In the genomic region with DNA sequence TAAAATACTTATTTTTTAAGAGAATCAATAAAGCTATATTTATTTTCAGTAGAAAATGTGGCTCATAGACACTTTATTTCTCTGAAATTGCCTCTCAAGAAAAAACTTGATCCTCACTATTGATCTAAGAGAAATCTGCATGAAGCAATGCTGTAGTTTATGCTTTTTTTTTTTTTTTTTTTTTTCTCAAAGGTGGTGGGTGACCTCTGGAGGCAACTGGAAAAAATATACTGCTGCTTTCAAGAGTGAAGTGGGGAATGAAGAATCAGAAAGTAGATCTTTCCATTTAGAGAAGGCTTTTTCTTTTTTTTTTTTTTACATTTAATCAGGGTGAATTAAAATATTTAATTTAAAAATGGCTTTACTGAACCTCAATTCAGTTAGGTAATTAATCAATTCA, we compare ENCODE assay signal across 1 cellular context.
TF ChIP-seq lines count a peak whose summit lies in the region.

No MANE protein-coding gene starts in this region.

TF ChIP-seq in H1, 55 proteins besides CTCF, POLR2A, EP300 and RAD21 (continued from another document):
- TF ChIP-seq, protein P1, sequence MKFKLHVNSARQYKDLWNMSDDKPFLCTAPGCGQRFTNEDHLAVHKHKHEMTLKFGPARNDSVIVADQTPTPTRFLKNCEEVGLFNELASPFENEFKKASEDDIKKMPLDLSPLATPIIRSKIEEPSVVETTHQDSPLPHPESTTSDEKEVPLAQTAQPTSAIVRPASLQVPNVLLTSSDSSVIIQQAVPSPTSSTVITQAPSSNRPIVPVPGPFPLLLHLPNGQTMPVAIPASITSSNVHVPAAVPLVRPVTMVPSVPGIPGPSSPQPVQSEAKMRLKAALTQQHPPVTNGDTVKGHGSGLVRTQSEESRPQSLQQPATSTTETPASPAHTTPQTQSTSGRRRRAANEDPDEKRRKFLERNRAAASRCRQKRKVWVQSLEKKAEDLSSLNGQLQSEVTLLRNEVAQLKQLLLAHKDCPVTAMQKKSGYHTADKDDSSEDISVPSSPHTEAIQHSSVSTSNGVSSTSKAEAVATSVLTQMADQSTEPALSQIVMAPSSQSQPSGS (IDR thresholded peaks at IDR 0.05; ENCODE audit: low read length), result no peak
- TF ChIP-seq SP2 (IDR thresholded peaks at IDR 0.05; ENCODE audit: low read length), result no peak
- no peak for TF ChIP-seq TEAD4 (IDR thresholded peaks at IDR 0.05; ENCODE audit: low read depth, low read length)
- no peak for TF ChIP-seq CHD2 (IDR thresholded peaks at IDR 0.05; ENCODE audit: low read length)
- TF ChIP-seq GABPA (IDR thresholded peaks at IDR 0.05; ENCODE audit: borderline replicate concordance, insufficient read depth, low read length), result no peak
- no peak for TF ChIP-seq KDM1A (IDR thresholded peaks at IDR 0.05; ENCODE audit: borderline replicate concordance, low read length)
- no peak for TF ChIP-seq SP1 (IDR thresholded peaks at IDR 0.05; ENCODE audit: low read depth, low read length)
- no peak for TF ChIP-seq NANOG (IDR thresholded peaks at IDR 0.05; ENCODE audit: insufficient read depth, low read depth, low read length, poor library complexity, severe bottlenecking)
